ENCODE assay signal across 24 cellular contexts in the genomic region with DNA sequence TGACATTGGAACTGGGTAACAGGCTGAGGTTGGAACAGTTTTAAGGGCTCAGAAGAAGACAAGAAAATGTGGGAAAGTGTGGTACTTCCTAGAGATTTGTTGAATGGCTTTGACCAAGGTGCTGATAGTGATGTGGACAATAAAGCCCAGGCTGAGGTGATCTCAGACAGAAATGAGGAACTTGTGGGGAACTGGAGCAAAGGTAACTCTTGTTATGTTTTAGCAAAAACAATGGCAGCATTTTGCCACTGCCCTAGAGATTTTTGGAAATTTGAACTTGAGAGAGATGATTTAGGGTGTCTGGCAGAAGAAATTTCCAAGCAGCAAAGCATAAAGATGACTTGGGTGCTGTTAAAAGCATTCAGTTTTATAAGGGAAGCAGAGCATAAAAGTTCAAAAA.
"Had no signal": no experiment of that assay in that cellular context is flagged by ENCODE, and none has a peak within 500 bp of the region (broad histone marks: within the 10 kb centered on the region; RNA-seq: fewer than 3 reads in every experiment).

No MANE protein-coding gene starts in this region.

- H3K36me3 ChIP-seq: esophagus squamous epithelium, gastrocnemius medialis, heart right ventricle, left lung, lower lobe of right lung had no signal

- ATAC-seq: gastrocnemius medialis; heart right ventricle; left cardiac atrium; left lung; left ventricle myocardium superior; lower lobe of right lung; mucosa of descending colon; naive thymus-derived CD8-positive, alpha-beta T cell had no signal

- DNase-seq: dermis blood vessel endothelial cell; dorsolateral prefrontal cortex; effector CD4-positive, alpha-beta T cell; effector memory CD4-positive, alpha-beta T cell; esophagus squamous epithelium; foreskin fibroblast; foreskin melanocyte; gastrocnemius medialis; glutamatergic neuron; head of caudate nucleus; heart right ventricle; hippocampal formation; left cardiac atrium; left ventricle myocardium superior; lower lobe of right lung; mesenchymal stem cell; mucosa of descending colon; naive B cell; naive thymus-derived CD8-positive, alpha-beta T cell had no signal

- H3K4me3 ChIP-seq: coronary artery, dorsolateral prefrontal cortex, esophagus squamous epithelium, gastrocnemius medialis, heart right ventricle, left lung, lower lobe of right lung, mucosa of descending colon had no signal

- FAIRE-seq: endothelial cell of umbilical vein, islet of Langerhans, keratinocyte had no signal

- H3K27me3 ChIP-seq: dorsolateral prefrontal cortex, esophagus squamous epithelium, gastrocnemius medialis, heart right ventricle, left lung had no signal

- H3K27ac ChIP-seq: coronary artery, dorsolateral prefrontal cortex, esophagus squamous epithelium, gastrocnemius medialis, heart right ventricle, left lung, lower lobe of right lung had no signal

- H3K4me1 ChIP-seq: esophagus squamous epithelium, gastrocnemius medialis, heart right ventricle, left lung, lower lobe of right lung had no signal

- H3K9me3 ChIP-seq: gastrocnemius medialis, lower lobe of right lung had no signal
